ENCODE assay signal across 22 cellular contexts in the genomic region with DNA sequence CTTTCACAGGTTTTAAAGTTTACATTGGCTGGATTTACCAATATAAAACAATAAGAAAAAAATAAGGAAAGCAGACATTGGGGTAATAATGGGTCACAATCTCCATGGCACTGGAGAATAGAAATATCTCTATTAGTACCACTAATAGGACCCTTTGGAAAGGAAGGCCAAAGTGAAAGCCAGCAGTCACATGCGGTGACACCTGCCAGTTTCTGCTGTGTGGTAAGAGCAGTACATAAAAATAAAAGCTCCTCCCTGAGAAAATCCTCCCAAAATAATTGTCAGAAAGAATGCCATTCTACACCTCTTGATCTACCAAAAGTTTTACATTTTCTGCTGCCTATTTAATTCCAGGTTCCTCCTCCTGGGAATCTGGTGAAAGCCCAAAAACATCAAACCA. TPM values are rescaled to one million over a fixed set of nuclear protein-coding genes. Genes with fewer than 3 reads are reported as not detected.
"Had no signal": no experiment of that assay in that cellular context is flagged by ENCODE, and none has a peak within 500 bp of the region (broad histone marks: within the 10 kb centered on the region; RNA-seq: fewer than 3 reads in every experiment).

No MANE protein-coding gene starts in this region.

- H3K36me3 ChIP-seq: MG63 had no signal

- H3K27me3 ChIP-seq: MG63, SJSA1 had no signal

- H3K4me3 ChIP-seq: MG63, SJSA1, SK-N-MC had no signal

- DNase-seq: Karpas-422, KBM-7, MG63, NCI-H1092 treated with DMSO at 0.1 percent for 48 hours, NCI-H1436, NCI-H187, NCI-H2029, NCI-H2081 treated with DMSO at 0.1 percent for 48 hours, NCI-H2171, NCI-H226, NCI-H446, NCI-H510A, NCI-H524 treated with DMSO at 0.1 percent for 48 hours, NCI-H69, NCI-H774, RPMI8226, SIG-M5 had no signal

- H3K9me3 ChIP-seq: MG63, SJSA1 had no signal

- H3K27ac ChIP-seq: HL-60, SJSA1, SK-N-MC had no signal

RNA-seq across cellular contexts. Expression of gene SLC13A1, which starts 30.4 kb away (rescaled TPM):
- total RNA-seq: HT-29, Right ventricle myocardium superior had no signal
